Comparison of ENCODE assay signal across 9 cellular contexts in genomic region chr9:121684381-121685145, GRCh38. TPM values are rescaled to one million over a fixed set of nuclear protein-coding genes. Genes with fewer than 3 reads are reported as not detected.
A peak's percentile ranks its signal among the peaks of the same experiment; 100 is the strongest.
DNase-seq lines count a peak whose midpoint lies in the region; ATAC-seq and TF ChIP-seq lines count a peak whose summit lies in the region.
"Had no signal": no experiment of that assay in that cellular context is flagged by ENCODE, and none has a peak within 500 bp of the region (broad histone marks: within the 10 kb centered on the region; RNA-seq: fewer than 3 reads in every experiment).

No MANE protein-coding gene starts in this region.

- H3K4me1 ChIP-seq in gastroesophageal sphincter: peaks cover 0 to 23% (median 0%) of the 10 kb centered on the region in 3 donors
- peaks cover under 1% of the 10 kb centered on the region for H3K4me1 ChIP-seq in smooth muscle cell (ENCODE audit: low read depth)
- H3K4me1 ChIP-seq: HAP-1 had no signal

- no peak overlapping the region for H2AFZ ChIP-seq in smooth muscle cell (ENCODE audit: low read depth)

- H3K27ac ChIP-seq in gastroesophageal sphincter (no peak overlapping the region), smooth muscle cell (ENCODE audit: low read depth) (no peak overlapping the region)

- in situ Hi-C loops in SK-MEL-5 (cut with HindIII; ENCODE audit: low pct_unique_long_range_greater_than_20kb, low sequenced_read_pairs): no loop called here

- H3F3A ChIP-seq in smooth muscle cell (ENCODE audit: low read depth): peaks cover 6% of the 10 kb centered on the region

- TF ChIP-seq EP300 in gastroesophageal sphincter (IDR thresholded peaks at IDR 0.05): no peak

- H3K9me3 ChIP-seq in gastroesophageal sphincter: no peaks in the 10 kb centered on the region
- H3K9me3 ChIP-seq in smooth muscle cell (replicated peaks; ENCODE audit: low read depth): no peaks in the 10 kb centered on the region
- H3K9me3 ChIP-seq: HAP-1 had no signal

- H4K20me1 ChIP-seq in smooth muscle cell (ENCODE audit: low read depth): peaks cover 35% of the 10 kb centered on the region

- H3K4me2 ChIP-seq in smooth muscle cell: no peak overlapping the region

- H3K36me3 ChIP-seq in gastroesophageal sphincter: peaks cover 0 to 34% of the 10 kb centered on the region in 2 donors
- no peaks in the 10 kb centered on the region for H3K36me3 ChIP-seq in smooth muscle cell (ENCODE audit: low read depth)

- peak in 3 of 4 experiments; percentile 60 to 75 (median 62) for TF ChIP-seq CTCF in gastroesophageal sphincter (IDR thresholded peaks at IDR 0.05)
- peak; percentile 47 for TF ChIP-seq CTCF in smooth muscle cell (IDR thresholded peaks at IDR 0.05; ENCODE audit: borderline replicate concordance, insufficient read depth, poor library complexity, severe bottlenecking)

- no peaks in the 10 kb centered on the region for H3K79me2 ChIP-seq in smooth muscle cell (ENCODE audit: low read depth)

- 56 to 70% methylated on average over 2 to 7 of the region's 19 CpGs for WGBS in gastroesophageal sphincter (ENCODE audit: low coverage in 1 of 2), 2 donors
- WGBS in smooth muscle cell (ENCODE audit: low lambda C conversion rate): 76% methylated on average over 19 of the region's 19 CpGs

- no peak for TF ChIP-seq POLR2A in gastroesophageal sphincter (IDR thresholded peaks at IDR 0.05)

- no peaks in the 10 kb centered on the region for H3K27me3 ChIP-seq in gastroesophageal sphincter
- H3K27me3 ChIP-seq in smooth muscle cell (ENCODE audit: low read depth): no peaks in the 10 kb centered on the region

- DNase-seq in stimulated activated CD4-positive, alpha-beta T cell treated with anti-CD3 and anti-CD28 coated beads, Interleukin-12 subunit alpha, Interleukin-12 subunit beta, amount 100 ng/mL, for 48 hours (ENCODE audit: low read depth in 2 of 3, low spot score in 1 of 3): peak in 2 of 3 donors; percentile 13 to 22
- DNase-seq in stimulated activated CD4-positive, alpha-beta T cell treated with anti-CD3 and anti-CD28 coated beads, Interleukin-4, amount 100 ng/mL, for 4 hours: no peak
- DNase-seq in SK-MEL-5 (ENCODE audit: low read depth, low spot score) (peak; percentile 70), smooth muscle cell (lab: John Stamatoyannopoulos, UW; ENCODE audit: unreplicated experiment) (no peak), GDM1 (lab: John Stamatoyannopoulos, UW) (no peak), H4 (ENCODE audit: low spot score) (no peak)
- DNase-seq in effector CD4-positive, alpha-beta T cell: no peak

- ATAC-seq in gastroesophageal sphincter: no peak

- H3K4me3 ChIP-seq in gastroesophageal sphincter (no peak overlapping the region), smooth muscle cell (no peak overlapping the region)
- H3K4me3 ChIP-seq: HAP-1 had no signal

- no peak overlapping the region for H3K9ac ChIP-seq in smooth muscle cell (ENCODE audit: low read depth)

RNA-seq across cellular contexts. Expression of gene DAB2IP, which starts 33.1 kb away (rescaled TPM):
- total RNA-seq in SK-MEL-5 (2014; rRNA removed; shearing (Covaris generic)): 13.4 and 14.1 TPM in 2 replicates
- 32.2 and 44.8 TPM in 2 replicates for polyA plus RNA-seq in SK-MEL-5 (2015; cell fraction: cytosol; rRNA removed)
- polyA plus RNA-seq in SK-MEL-5 (2015; cell fraction: nucleus; rRNA removed): 18.9 and 21.4 TPM in 2 replicates
- total RNA-seq in gastroesophageal sphincter (10 to 100 TPM; 42.0 to 93.4 (median 47.9) TPM), smooth muscle cell (15.5 and 21.6 TPM in 2 replicates)
- polyA plus RNA-seq in smooth muscle cell: 10.4 and 14.0 TPM in 2 replicates
- total RNA-seq in H4 (2014; rRNA removed; shearing (Covaris generic)): 5.3 and 8.4 TPM in 2 replicates

Comparison
In these comparisons a context has a peak if more than half of its experiments do, and no peak if none do; other contexts are left out.
1. DNase-seq: peak in stimulated activated CD4-positive, alpha-beta T cell treated with anti-CD3 and anti-CD28 coated beads, Interleukin-12 subunit alpha, Interleukin-12 subunit beta, amount 100 ng/mL, for 48 hours (2 of 3) and SK-MEL-5 (single experiment); none in stimulated activated CD4-positive, alpha-beta T cell treated with anti-CD3 and anti-CD28 coated beads, Interleukin-4, amount 100 ng/mL, for 4 hours (0 of 2), smooth muscle cell (single experiment), GDM1 (single experiment), effector CD4-positive, alpha-beta T cell (single experiment) and H4 (single experiment).